8 cellular contexts compared by ENCODE assay signal in genomic region chr15:60507596-60508424, GRCh38. TPM values are rescaled to one million over a fixed set of nuclear protein-coding genes. Genes with fewer than 3 reads are reported as not detected.
DNase-seq lines count a peak whose midpoint lies in the region; ATAC-seq and TF ChIP-seq lines count a peak whose summit lies in the region.

No MANE protein-coding gene starts in this region.

- no peaks in the 10 kb centered on the region for H3K79me1 ChIP-seq in neuronal stem cell (ENCODE audit: low read depth, low read length)

- peak overlapping the region; percentile 90 for H3K27ac Mint-ChIP-seq in activated T-cell treated with anti-CD3 and anti-CD28 coated beads, Interleukin-2, amount 50 U/mL, for 24 hours

- H3K9me3 Mint-ChIP-seq in activated T-cell treated with anti-CD3 and anti-CD28 coated beads, Interleukin-2, amount 50 U/mL, for 24 hours = no peaks in the 10 kb centered on the region

- no peak overlapping the region for H3K4me2 ChIP-seq in neuronal stem cell (ENCODE audit: insufficient read depth, low read length, poor library complexity, severe bottlenecking)

- H3K9ac ChIP-seq in neuronal stem cell (ENCODE audit: low read depth, low read length, poor library complexity) = no peak overlapping the region

- H4K91ac ChIP-seq in neuronal stem cell (ENCODE audit: low read depth, low read length, poor library complexity) = no peak overlapping the region

- peak; percentile 92 for TF ChIP-seq CTCF in fibroblast of the aortic adventitia (IDR thresholded peaks at IDR 0.05; ENCODE audit: insufficient read depth, low read length)

- H3K4ac ChIP-seq in neuronal stem cell (ENCODE audit: low read length) = no peak overlapping the region

- no peak overlapping the region for H2BK5ac ChIP-seq in neuronal stem cell (ENCODE audit: low read length)

- no CpG with 5 or more reads among the region's 11 CpGs for WGBS in neuronal stem cell (ENCODE audit: extremely low coverage in 2 of 2, insufficient read length in 2 of 2, insufficient replicate concordance in 1 of 2), 2 donors

- H3K27ac ChIP-seq in neuronal stem cell (replicated peaks; ENCODE audit: low read length) = no peak overlapping the region

- no peak overlapping the region for H4K8ac ChIP-seq in neuronal stem cell (ENCODE audit: low read depth, low read length)

- no peak overlapping the region for H3K23ac ChIP-seq in neuronal stem cell (ENCODE audit: low read depth, low read length, poor library complexity)

- H3K9me3 ChIP-seq in neuronal stem cell (replicated peaks in 1 of 2; ENCODE audit: control insufficient read depth in 2 of 2, insufficient read depth in 1 of 2, low read depth in 1 of 2, low read length in 2 of 2) = no peaks in the 10 kb centered on the region

- no peak overlapping the region for H2BK120ac ChIP-seq in neuronal stem cell (ENCODE audit: low read depth, low read length)

- no peak overlapping the region for H3K18ac ChIP-seq in neuronal stem cell (ENCODE audit: low read length)

- H2BK12ac ChIP-seq in neuronal stem cell (ENCODE audit: low read length) = no peak overlapping the region

- H2AFZ ChIP-seq in neuronal stem cell (ENCODE audit: low read length) = no peak overlapping the region

- H2BK15ac ChIP-seq in neuronal stem cell (ENCODE audit: low read length) = no peak overlapping the region

- no peaks in the 10 kb centered on the region for H3K36me3 ChIP-seq in neuronal stem cell (replicated peaks in 1 of 2; ENCODE audit: control insufficient read depth in 2 of 2, insufficient read depth in 2 of 2, low read length in 2 of 2)

- H2AK5ac ChIP-seq in neuronal stem cell (ENCODE audit: low read depth, low read length) = no peak overlapping the region

- H3K4me3 Mint-ChIP-seq in activated T-cell treated with anti-CD3 and anti-CD28 coated beads, Interleukin-2, amount 50 U/mL, for 24 hours = no peak overlapping the region

- peaks cover 54% of the 10 kb centered on the region for H3K4me1 Mint-ChIP-seq in activated T-cell treated with anti-CD3 and anti-CD28 coated beads, Interleukin-2, amount 50 U/mL, for 24 hours (ENCODE audit: low read depth)

- no peak overlapping the region for H3K14ac ChIP-seq in neuronal stem cell (ENCODE audit: low read length)

- ATAC-seq in GM19397 (IDR thresholded peaks at IDR 0.05; ENCODE audit: unreplicated experiment) = peak; percentile 90
- peak; percentile 79 for ATAC-seq in HG03439 (IDR thresholded peaks at IDR 0.05; ENCODE audit: unreplicated experiment)

- H3K4me3 ChIP-seq in fibroblast of the aortic adventitia (ENCODE audit: low read depth, low read length) = no peak overlapping the region
- H3K4me3 ChIP-seq in neuronal stem cell (ENCODE audit: low read length in 2 of 2) = no peak overlapping the region

- peak; percentile 26 for DNase-seq in DMS53 treated with DMSO at 0.1 percent for 48 hours (lab: John Stamatoyannopoulos, UW; ENCODE audit: unreplicated experiment)
- DNase-seq in NCI-H748 treated with DMSO at 0.1 percent for 48 hours (lab: John Stamatoyannopoulos, UW) = peak; percentile 36
- DNase-seq in activated T-cell treated with anti-CD3 and anti-CD28 coated beads, Interleukin-2, amount 50 U/mL, for 24 hours = no peak
- peak; percentile 84 for DNase-seq in fibroblast of the aortic adventitia (ENCODE audit: low read depth)
- DNase-seq in neuronal stem cell (ENCODE audit: low spot score) = peak; percentile 49
- DNase-seq in NCI-H187 treated with DMSO at 0.1 percent for 48 hours (lab: John Stamatoyannopoulos, UW) = no peak

- peaks cover 0 to 2% of the 10 kb centered on the region in 2 donors for H3K4me1 ChIP-seq in neuronal stem cell (ENCODE audit: control insufficient read depth in 2 of 2, insufficient read depth in 1 of 2, low read depth in 1 of 2, low read length in 2 of 2)

- H3K27me3 Mint-ChIP-seq in activated T-cell treated with anti-CD3 and anti-CD28 coated beads, Interleukin-2, amount 50 U/mL, for 24 hours = no peaks in the 10 kb centered on the region

- H3K36me3 Mint-ChIP-seq in activated T-cell treated with anti-CD3 and anti-CD28 coated beads, Interleukin-2, amount 50 U/mL, for 24 hours (ENCODE audit: low read depth) = peaks cover 89% of the 10 kb centered on the region

- no peaks in the 10 kb centered on the region for H3K27me3 ChIP-seq in neuronal stem cell (ENCODE audit: control insufficient read depth in 3 of 3, insufficient read depth in 3 of 3, low read depth in 1 of 3, low read length in 3 of 3)

RNA-seq across cellular contexts. Expression of gene ICE2, which starts 28.9 kb away (rescaled TPM):
- total RNA-seq in fibroblast of the aortic adventitia (ENCODE audit: low replicate concordance) = 37.0 and 38.6 TPM in 2 replicates
- 45.0 TPM for polyA plus RNA-seq in neuronal stem cell (2013, experiment 1 of 2)
- 45.5 TPM for polyA plus RNA-seq in neuronal stem cell (2013, experiment 2 of 2)

Comparison
In these comparisons a context has a peak if more than half of its experiments do, and no peak if none do; other contexts are left out.
1. DNase-seq: peak in DMS53 treated with DMSO at 0.1 percent for 48 hours (single experiment), NCI-H748 treated with DMSO at 0.1 percent for 48 hours (single experiment), fibroblast of the aortic adventitia (single experiment) and neuronal stem cell (single experiment); none in activated T-cell treated with anti-CD3 and anti-CD28 coated beads, Interleukin-2, amount 50 U/mL, for 24 hours (single experiment) and NCI-H187 treated with DMSO at 0.1 percent for 48 hours (single experiment).